In the genomic region with DNA sequence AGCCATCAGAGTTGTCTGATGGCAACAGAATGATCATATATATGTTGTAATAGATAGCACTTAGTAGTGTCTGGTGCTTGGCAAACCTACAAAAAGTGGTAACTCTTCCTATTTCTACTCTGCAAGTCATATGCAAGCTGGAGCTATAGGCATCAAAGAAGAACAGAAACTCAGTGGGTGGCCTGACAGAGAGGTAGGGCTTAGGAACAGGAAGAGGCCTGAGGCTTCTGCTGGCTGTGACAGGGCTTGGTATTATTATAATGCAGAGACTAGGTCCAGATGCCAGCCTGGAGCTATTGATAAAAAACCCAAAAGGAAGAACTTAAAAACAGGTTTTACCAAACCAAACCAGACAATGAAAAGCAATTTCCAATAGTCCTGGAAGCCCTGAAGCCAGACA, we compare ENCODE assay signal across 9 cellular contexts. TPM values are rescaled to one million over a fixed set of nuclear protein-coding genes. Genes with fewer than 3 reads are reported as not detected.
A peak's percentile ranks its signal among the peaks of the same experiment; 100 is the strongest.
DNase-seq lines count a peak whose midpoint lies in the region; ATAC-seq and TF ChIP-seq lines count a peak whose summit lies in the region.
"Had no signal": no experiment of that assay in that cellular context is flagged by ENCODE, and none has a peak within 500 bp of the region (broad histone marks: within the 10 kb centered on the region; RNA-seq: fewer than 3 reads in every experiment).

No MANE protein-coding gene starts in this region.

- no peaks in the 10 kb centered on the region for H3K9me3 Mint-ChIP-seq in dendritic cell treated with granulocyte-macrophage colony-stimulating factor and Interleukin-4, amounts not matched to agents 40 ng/mL and 50 ng/mL, for 4 days

- TF ChIP-seq CTCF in esophagus squamous epithelium (IDR thresholded peaks at IDR 0.05) (no peak), foreskin keratinocyte (conservative IDR thresholded peaks at IDR 0.05) (no peak)

- intact Hi-C loops in dendritic cell treated with granulocyte-macrophage colony-stimulating factor and Interleukin-4, amounts not matched to agents 40 ng/mL and 50 ng/mL, for 4 days (cut with micrococcal nuclease) = no loop called here
- intact Hi-C loops in esophagus squamous epithelium (cut with DNase I) = no loop called here

- no peak overlapping the region for H3K4me3 ChIP-seq in esophagus squamous epithelium

- no peaks in the 10 kb centered on the region for H3K27me3 Mint-ChIP-seq in dendritic cell treated with granulocyte-macrophage colony-stimulating factor and Interleukin-4, amounts not matched to agents 40 ng/mL and 50 ng/mL, for 4 days

- peaks cover 87% of the 10 kb centered on the region for H3K36me3 Mint-ChIP-seq in dendritic cell treated with granulocyte-macrophage colony-stimulating factor and Interleukin-4, amounts not matched to agents 40 ng/mL and 50 ng/mL, for 4 days (ENCODE audit: low read depth)

- no peak for TF ChIP-seq POLR2A in esophagus squamous epithelium (IDR thresholded peaks at IDR 0.05)

- in situ Hi-C loops in KBM-7 (cut with MboI; ENCODE audit: low pct_unique_long_range_greater_than_20kb, low sequenced_read_pairs) = no loop called here

- H3K36me3 ChIP-seq in esophagus squamous epithelium = peaks cover 14 to 85% (median 51%) of the 10 kb centered on the region in 3 donors

- H3K27me3 ChIP-seq in esophagus squamous epithelium = no peaks in the 10 kb centered on the region
- H3K27me3 ChIP-seq in foreskin keratinocyte = no peaks in the 10 kb centered on the region

- H3K27ac Mint-ChIP-seq in dendritic cell treated with granulocyte-macrophage colony-stimulating factor and Interleukin-4, amounts not matched to agents 40 ng/mL and 50 ng/mL, for 4 days = peak overlapping the region; percentile 90

- peaks cover 75% of the 10 kb centered on the region for H3K4me1 Mint-ChIP-seq in dendritic cell treated with granulocyte-macrophage colony-stimulating factor and Interleukin-4, amounts not matched to agents 40 ng/mL and 50 ng/mL, for 4 days (ENCODE audit: low read depth)

- H3K27ac ChIP-seq in esophagus squamous epithelium (peak overlapping the region in 1 of 4 donors; percentile 9), foreskin keratinocyte (no peak overlapping the region)

- peaks cover 0 to 11% (median 3%) of the 10 kb centered on the region in 3 donors for H3K4me1 ChIP-seq in esophagus squamous epithelium
- no peaks in the 10 kb centered on the region for H3K4me1 ChIP-seq in foreskin keratinocyte

- ATAC-seq in GM18508 (IDR thresholded peaks at IDR 0.05; ENCODE audit: insufficient read depth, unreplicated experiment) (peak; percentile 56), GM21717 (IDR thresholded peaks at IDR 0.05; ENCODE audit: unreplicated experiment) (peak; percentile 62), foreskin keratinocyte (no peak)
- ATAC-seq: HCT116 had no signal

- no peaks in the 10 kb centered on the region for H3K9me3 ChIP-seq in esophagus squamous epithelium

- DNase-seq in KBM-7 (peak; percentile 64), EL (no peak), esophagus squamous epithelium (lab: John Stamatoyannopoulos, UW) (no peak), HK-2 (ENCODE audit: unreplicated experiment) (no peak), foreskin keratinocyte (no peak)

- H3K4me3 Mint-ChIP-seq in dendritic cell treated with granulocyte-macrophage colony-stimulating factor and Interleukin-4, amounts not matched to agents 40 ng/mL and 50 ng/mL, for 4 days = peak overlapping the region; percentile 56

RNA-seq across cellular contexts. Expression of gene DIAPH1, which starts 4.4 kb away (rescaled TPM):
- 100 to 1,000 TPM in 3 of 4 donors, 10 to 100 TPM in 1; 63.0 to 157 (median 124) TPM for total RNA-seq in esophagus squamous epithelium
- 146 TPM in 2 replicates for total RNA-seq in foreskin keratinocyte
- 118 and 134 TPM in 2 replicates for polyA plus RNA-seq in foreskin keratinocyte

RNA-seq across cellular contexts. Expression of gene HDAC3, which starts 13.5 kb away (rescaled TPM):
- total RNA-seq in esophagus squamous epithelium (10 to 100 TPM; 33.0 to 60.8 (median 40.4) TPM), foreskin keratinocyte (64.1 and 67.5 TPM in 2 replicates)
- 65.9 and 71.7 TPM in 2 replicates for polyA plus RNA-seq in foreskin keratinocyte

RNA-seq across cellular contexts. Expression of gene RELL2, which starts 13.6 kb away (rescaled TPM):
- 10 to 100 TPM in 1 of 4 donors, 1 to 10 TPM in 3; 4.3 to 10.4 (median 6.4) TPM for total RNA-seq in esophagus squamous epithelium
- total RNA-seq in foreskin keratinocyte = 16.3 and 20.3 TPM in 2 replicates
- 16.7 and 21.5 TPM in 2 replicates for polyA plus RNA-seq in foreskin keratinocyte

RNA-seq across cellular contexts. Expression of gene FCHSD1, which starts 28.0 kb away (rescaled TPM):
- total RNA-seq in esophagus squamous epithelium (10 to 100 TPM in 2 of 4 donors, 1 to 10 TPM in 2; 6.0 to 27.7 (median 10.4) TPM), foreskin keratinocyte (13.5 and 14.6 TPM in 2 replicates)
- polyA plus RNA-seq in foreskin keratinocyte = 9.8 and 11.3 TPM in 2 replicates

RNA-seq across cellular contexts. Expression of gene ARAP3, which starts 58.8 kb away (rescaled TPM):
- total RNA-seq in esophagus squamous epithelium = 1 to 10 TPM; 1.1 to 5.9 (median 2.4) TPM
- total RNA-seq in foreskin keratinocyte = 4.8 and 7.0 TPM in 2 replicates
- polyA plus RNA-seq in foreskin keratinocyte = 3.7 and 5.0 TPM in 2 replicates
